1 cellular context compared by ENCODE assay signal in genomic region chr15:80058044-80058443, GRCh38.
TF ChIP-seq lines count a peak whose summit lies in the region.

No MANE protein-coding gene starts in this region.

TF ChIP-seq in GM23338, 12 proteins besides CTCF, POLR2A, EP300 and RAD21 (continued from another document):
- no peak for TF ChIP-seq REST (IDR thresholded peaks at IDR 0.05; ENCODE audit: unreplicated experiment)
- TF ChIP-seq ZNF462 (CRISPR knock-in tag; IDR thresholded peaks at IDR 0.05): no peak
- no peak for TF ChIP-seq EZH2 (IDR thresholded peaks at IDR 0.05; ENCODE audit: low read depth, unreplicated experiment)
- TF ChIP-seq EZH2phosphoT487 (IDR thresholded peaks at IDR 0.05; ENCODE audit: unreplicated experiment): no peak
- no peak for TF ChIP-seq ETS1 (IDR thresholded peaks at IDR 0.05)
- TF ChIP-seq STAT1 (IDR thresholded peaks at IDR 0.05; ENCODE audit: unreplicated experiment): no peak
TF ChIP-seq in GM23338: peak in this region for 0.
